In the genomic region with DNA sequence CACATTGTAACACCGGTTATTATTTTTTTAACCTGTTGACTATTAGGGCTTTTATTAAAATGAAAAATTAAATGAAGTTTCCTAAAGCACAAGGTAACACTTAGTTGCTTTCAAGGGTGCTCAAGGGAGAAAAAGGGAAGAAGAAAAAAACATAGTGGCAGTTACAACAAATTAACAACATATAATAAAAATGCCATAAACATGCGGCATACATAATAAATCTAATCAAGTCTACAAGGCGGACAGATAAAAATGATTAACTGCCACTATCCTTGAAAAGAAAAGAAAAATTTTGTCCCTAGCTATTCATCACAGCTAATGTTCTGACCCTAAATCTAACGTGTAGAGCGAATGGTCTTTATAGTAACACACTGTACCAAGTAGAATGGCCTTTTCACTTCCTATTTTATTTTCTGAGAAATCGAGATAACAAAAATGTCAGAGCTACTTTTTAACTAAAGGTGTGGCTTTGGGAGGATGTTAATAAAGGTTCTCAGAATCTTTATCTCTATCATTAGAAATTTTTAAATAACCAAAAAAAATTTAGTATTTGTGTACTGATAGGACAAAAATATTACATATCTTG, we compare ENCODE assay signal across 19 cellular contexts.
A peak's percentile ranks its signal among the peaks of the same experiment; 100 is the strongest.
DNase-seq lines count a peak whose midpoint lies in the region; ATAC-seq, FAIRE-seq and TF ChIP-seq lines count a peak whose summit lies in the region.
"Had no signal": no experiment of that assay in that cellular context is flagged by ENCODE, and none has a peak within 500 bp of the region (broad histone marks: within the 10 kb centered on the region; RNA-seq: fewer than 3 reads in every experiment).

No MANE protein-coding gene starts in this region.

- no peaks in the 10 kb centered on the region for H3K27me3 Mint-ChIP-seq in activated naive CD4-positive, alpha-beta T cell treated with anti-CD3 and anti-CD28 coated beads for 36 hours (ENCODE audit: low read depth)
- H3K27me3 Mint-ChIP-seq in chondrocyte (ENCODE audit: low read depth) = no peaks in the 10 kb centered on the region
- no peaks in the 10 kb centered on the region for H3K27me3 Mint-ChIP-seq in stimulated activated naive CD8-positive, alpha-beta T cell treated with anti-CD3 and anti-CD28 coated beads, Interleukin-15, amount 100 ng/mL, for 72 hours

- intact Hi-C loops in activated naive CD4-positive, alpha-beta T cell treated with anti-CD3 and anti-CD28 coated beads for 36 hours (cut with micrococcal nuclease) = no loop called here
- intact Hi-C loops in OCI-LY7 (cut with micrococcal nuclease; ENCODE audit: unreplicated experiment) = loop anchor here (2.0 kb wide), 1 partner anchor 324 kb away; no protein-coding TSS in a partner anchor

- peaks cover 80% of the 10 kb centered on the region for H3K4me1 Mint-ChIP-seq in activated naive CD4-positive, alpha-beta T cell treated with anti-CD3 and anti-CD28 coated beads for 36 hours (ENCODE audit: low read depth)
- H3K4me1 Mint-ChIP-seq in chondrocyte (ENCODE audit: low read depth) = peaks cover 68% of the 10 kb centered on the region
- peaks cover 75% of the 10 kb centered on the region for H3K4me1 Mint-ChIP-seq in stimulated activated naive CD8-positive, alpha-beta T cell treated with anti-CD3 and anti-CD28 coated beads, Interleukin-15, amount 100 ng/mL, for 72 hours

- no peaks in the 10 kb centered on the region; the same call in 1 of the 2 replicates for H4K20me1 ChIP-seq in OCI-LY7 (ENCODE audit: insufficient read depth, low read length)

- no peak for FAIRE-seq in HTR-8/SVneo (lab: Jason Lieb, UNC)
- FAIRE-seq: urothelium cell line had no signal

- ATAC-seq in stimulated activated naive CD8-positive, alpha-beta T cell treated with anti-CD3 and anti-CD28 coated beads, Interleukin-15, amount 100 ng/mL, for 72 hours = no peak
- ATAC-seq in GM21528 (IDR thresholded peaks at IDR 0.05; ENCODE audit: low FRiP score, unreplicated experiment) = no peak
- ATAC-seq: Panc1 had no signal

- peak overlapping the region; percentile 20 for H3K27ac Mint-ChIP-seq in activated naive CD4-positive, alpha-beta T cell treated with anti-CD3 and anti-CD28 coated beads for 36 hours
- peak overlapping the region; percentile 1 for H3K27ac Mint-ChIP-seq in chondrocyte (ENCODE audit: unreplicated experiment)
- H3K27ac Mint-ChIP-seq in stimulated activated naive CD8-positive, alpha-beta T cell treated with anti-CD3 and anti-CD28 coated beads, Interleukin-15, amount 100 ng/mL, for 72 hours = peak overlapping the region; percentile 82 to 90
- H3K27ac Mint-ChIP-seq: endodermal cell had no signal

- H3K9me3 Mint-ChIP-seq in activated naive CD4-positive, alpha-beta T cell treated with anti-CD3 and anti-CD28 coated beads for 36 hours = no peaks in the 10 kb centered on the region
- H3K9me3 Mint-ChIP-seq in chondrocyte (ENCODE audit: low read depth) = no peaks in the 10 kb centered on the region
- no peaks in the 10 kb centered on the region for H3K9me3 Mint-ChIP-seq in stimulated activated naive CD8-positive, alpha-beta T cell treated with anti-CD3 and anti-CD28 coated beads, Interleukin-15, amount 100 ng/mL, for 72 hours

- peak overlapping the region; percentile 62 for H3K4me2 ChIP-seq in OCI-LY7 (ENCODE audit: low read length)

- peaks cover 77% of the 10 kb centered on the region for H3K4me1 ChIP-seq in OCI-LY7 (ENCODE audit: insufficient read depth, low read length, poor library complexity, severe bottlenecking)

- no peaks in the 10 kb centered on the region for H3K36me3 Mint-ChIP-seq in activated naive CD4-positive, alpha-beta T cell treated with anti-CD3 and anti-CD28 coated beads for 36 hours (ENCODE audit: low read depth)
- H3K36me3 Mint-ChIP-seq in chondrocyte (ENCODE audit: low read depth) = no peaks in the 10 kb centered on the region

- peak overlapping the region; percentile 15; the same call in 1 of the 2 replicates for H2AFZ ChIP-seq in OCI-LY7 (ENCODE audit: low read length)

- H3K9me3 ChIP-seq in OCI-LY7 (ENCODE audit: low read length) = no peaks in the 10 kb centered on the region
- H3K9me3 ChIP-seq: Caco-2, prostate gland had no signal

- peak overlapping the region; percentile 39 for H3K4me3 ChIP-seq in OCI-LY7 (ENCODE audit: low read depth, low read length, poor library complexity, severe bottlenecking)
- H3K4me3 ChIP-seq: prostate gland had no signal

- CTCF ChIA-PET in activated naive CD4-positive, alpha-beta T cell treated with anti-CD3 and anti-CD28 coated beads for 36 hours (lab: Charles Lee) = interaction anchor here (0.5 to 1.0 kb wide), 3 partner anchors 9 to 365 kb away, joined by 3 to 4 read pairs (median 3); no protein-coding TSS in a partner anchor
- CTCF ChIA-PET in OCI-LY7 (lab: Charles Lee; ENCODE audit: unreplicated experiment) = interaction anchor here (0.6 kb wide), 1 partner anchor 11 kb away, joined by 3 read pairs; no protein-coding TSS in a partner anchor

- peaks cover 73% of the 10 kb centered on the region for H3K79me2 ChIP-seq in OCI-LY7 (ENCODE audit: insufficient read depth, low read depth, low read length)

- BruUV-seq in OCI-LY7 (replicated peaks; lab: Mats Ljungman, UMichigan) = no TSS peak

- TF ChIP-seq CTCF in OCI-LY7 (conservative IDR thresholded peaks at IDR 0.05; ENCODE audit: low read length) = no peak
- TF ChIP-seq CTCF in chondrocyte (IDR thresholded peaks at IDR 0.05) = no peak

- H3K36me3 ChIP-seq in OCI-LY7 (ENCODE audit: insufficient read depth, low read length) = no peaks in the 10 kb centered on the region
- H3K36me3 ChIP-seq: prostate gland had no signal

- H3K27ac ChIP-seq in OCI-LY7 (ENCODE audit: low read depth, low read length, poor library complexity, severe bottlenecking) = peak overlapping the region; percentile 90
- H3K27ac ChIP-seq: prostate gland had no signal

- POLR2A ChIA-PET in OCI-LY7 (lab: Charles Lee) = interaction anchor here (0.6 to 8.3 kb wide), 9 partner anchors 13 to 257 kb away, joined by 3 to 54 read pairs (median 4); no protein-coding TSS in a partner anchor

- H3K4me3 Mint-ChIP-seq in activated naive CD4-positive, alpha-beta T cell treated with anti-CD3 and anti-CD28 coated beads for 36 hours = no peak overlapping the region
- H3K4me3 Mint-ChIP-seq in chondrocyte (ENCODE audit: unreplicated experiment) = no peak overlapping the region
- peak overlapping the region; percentile 54 to 74 for H3K4me3 Mint-ChIP-seq in stimulated activated naive CD8-positive, alpha-beta T cell treated with anti-CD3 and anti-CD28 coated beads, Interleukin-15, amount 100 ng/mL, for 72 hours
- H3K4me3 Mint-ChIP-seq: endodermal cell had no signal

- no peak for DNase-seq in activated naive CD4-positive, alpha-beta T cell treated with anti-CD3 and anti-CD28 coated beads for 36 hours
- no peak for DNase-seq in activated naive CD4-positive, alpha-beta T cell treated with Interleukin-2 at 50 U/mL for 16 hours
- DNase-seq in OCI-LY7 (ENCODE audit: low spot score) = peak; percentile 54
- no peak for DNase-seq in chondrocyte (ENCODE audit: low spot score)
- DNase-seq in stimulated activated naive CD8-positive, alpha-beta T cell treated with anti-CD3 and anti-CD28 coated beads, Interleukin-15, amount 100 ng/mL, for 72 hours = no peak
- no peak for DNase-seq in activated effector memory CD4-positive, alpha-beta T cell treated with anti-CD3 and anti-CD28 coated beads, Interleukin-2, amount 50 U/mL, for 16 hours
- DNase-seq in HTR-8/SVneo (ENCODE audit: insufficient read length, low spot score) = no peak
- DNase-seq: activated CD8-positive, alpha-beta memory T cell treated with anti-CD3 and anti-CD28 coated beads, Interleukin-2, amount 50 U/mL, for 4 hours; Caco-2; endodermal cell; hypothalamus; NCI-H1930; NCI-H524 treated with DMSO at 0.1 percent for 48 hours; stimulated activated naive CD4-positive, alpha-beta T cell treated with Interleukin-2 at 50 U/mL for 16 hours; SW 1271 had no signal

- H3K9me2 ChIP-seq in OCI-LY7 (ENCODE audit: insufficient read depth, low read length) = no peaks in the 10 kb centered on the region

Comparison
In these comparisons a context has a peak if more than half of its experiments do, and no peak if none do; other contexts are left out.
1. H3K27ac Mint-ChIP-seq: peak in every context shown above with its lines; median percentile 86 in stimulated activated naive CD8-positive, alpha-beta T cell treated with anti-CD3 and anti-CD28 coated beads, Interleukin-15, amount 100 ng/mL, for 72 hours; 20 in activated naive CD4-positive, alpha-beta T cell treated with anti-CD3 and anti-CD28 coated beads for 36 hours; 1 in chondrocyte.
2. H3K4me3 Mint-ChIP-seq: peak in stimulated activated naive CD8-positive, alpha-beta T cell treated with anti-CD3 and anti-CD28 coated beads, Interleukin-15, amount 100 ng/mL, for 72 hours (2 of 2); none in activated naive CD4-positive, alpha-beta T cell treated with anti-CD3 and anti-CD28 coated beads for 36 hours (single experiment) and chondrocyte (single experiment).